In genomic region chr11:8754241-8754640, GRCh38 we compare ENCODE assay signal across 24 cellular contexts.
DNase-seq lines count a peak whose midpoint lies in the region; ATAC-seq, FAIRE-seq and TF ChIP-seq lines count a peak whose summit lies in the region.
"Had no signal": no experiment of that assay in that cellular context is flagged by ENCODE, and none has a peak within 500 bp of the region (broad histone marks: within the 10 kb centered on the region; RNA-seq: fewer than 3 reads in every experiment).

No MANE protein-coding gene starts in this region.

- peak; percentile 26 for FAIRE-seq in endothelial cell of umbilical vein (lab: Jason Lieb, UNC)
- FAIRE-seq: A204.1, GM19239, islet of Langerhans had no signal

- H4K20me1 ChIP-seq in endothelial cell of umbilical vein (replicated peaks; ENCODE audit: control insufficient read depth, extremely low read depth, insufficient read depth, low read length) = no peaks in the 10 kb centered on the region
- no peaks in the 10 kb centered on the region for H4K20me1 ChIP-seq in PC-3 (ENCODE audit: low read length)

- no peak overlapping the region for H3K4me2 ChIP-seq in endothelial cell of umbilical vein (ENCODE audit: insufficient read depth, low read length)
- H3K4me2 ChIP-seq in PC-3 (ENCODE audit: low read length) = no peak overlapping the region

- H3K9ac ChIP-seq in endothelial cell of umbilical vein (replicated peaks; ENCODE audit: extremely low read depth, insufficient read depth, low read length) (no peak overlapping the region), PC-3 (ENCODE audit: low read length) (no peak overlapping the region)

- H3K4me3 Mint-ChIP-seq in glutamatergic neuron (ENCODE audit: unreplicated experiment) = no peak overlapping the region
- no peak overlapping the region for H3K4me3 Mint-ChIP-seq in CD4-positive, alpha-beta T cell
- H3K4me3 Mint-ChIP-seq: activated naive CD4-positive, alpha-beta T cell treated with anti-CD3 and anti-CD28 coated beads for 36 hours; activated T-cell treated with anti-CD3 and anti-CD28 coated beads, Interleukin-2, amount 50 U/mL, for 24 hours; stimulated activated naive CD8-positive, alpha-beta T cell treated with anti-CD3 and anti-CD28 coated beads, Interleukin-15, amount 100 ng/mL, for 72 hours had no signal

- H3K4me3 ChIP-seq in left ventricle myocardium inferior (no peak overlapping the region), heart right ventricle (no peak overlapping the region), endothelial cell of umbilical vein (replicated peaks in 1 of 3; ENCODE audit: insufficient read depth in 1 of 3, low read depth in 1 of 3, low read length in 3 of 3) (no peak overlapping the region), PC-3 (ENCODE audit: low read length) (no peak overlapping the region)
- H3K4me3 ChIP-seq: lower lobe of right lung, tibial artery had no signal

- H3K36me3 ChIP-seq in left ventricle myocardium inferior (no peaks in the 10 kb centered on the region), heart right ventricle (peaks cover 0 to 22% (median 0%) of the 10 kb centered on the region in 9 donors), endothelial cell of umbilical vein (ENCODE audit: control insufficient read depth in 2 of 2, extremely low read depth in 1 of 2, insufficient read depth in 2 of 2, low read length in 2 of 2) (no peaks in the 10 kb centered on the region), PC-3 (ENCODE audit: low read depth, low read length) (peaks cover 4% of the 10 kb centered on the region; the same call in 1 of the 2 replicates)
- H3K36me3 ChIP-seq: tibial artery had no signal

- no peaks in the 10 kb centered on the region for H3F3A ChIP-seq in PC-3 (ENCODE audit: low read length, unreplicated experiment)

- intact Hi-C loops in left ventricle myocardium inferior (cut with micrococcal nuclease) (no loop called here), heart right ventricle (cut with DNase I) (no loop called here), endothelial cell of umbilical vein (cut with micrococcal nuclease) (no loop called here), PC-3 (cut with micrococcal nuclease) (no loop called here)
- intact Hi-C loops in CD4-positive, alpha-beta T cell (cut with DNase I, micrococcal nuclease) = no loop called here

- H3K27me3 ChIP-seq in left ventricle myocardium inferior (ENCODE audit: low read depth) = no peaks in the 10 kb centered on the region
- no peaks in the 10 kb centered on the region for H3K27me3 ChIP-seq in heart right ventricle
- H3K27me3 ChIP-seq in endothelial cell of umbilical vein (ENCODE audit: control insufficient read depth in 2 of 2, insufficient read depth in 2 of 2, low read length in 2 of 2) = no peaks in the 10 kb centered on the region
- no peaks in the 10 kb centered on the region for H3K27me3 ChIP-seq in CD4-positive, alpha-beta T cell (ENCODE audit: control insufficient read depth, insufficient read depth, low read length)
- no peaks in the 10 kb centered on the region for H3K27me3 ChIP-seq in PC-3 (ENCODE audit: low read length)
- H3K27me3 ChIP-seq: tibial artery had no signal

- H3K9me1 ChIP-seq in endothelial cell of umbilical vein (replicated peaks; ENCODE audit: control insufficient read depth, extremely low read depth, insufficient read depth, low read length) = no peaks in the 10 kb centered on the region

- H3K4me1 ChIP-seq in left ventricle myocardium inferior = peaks cover 61% of the 10 kb centered on the region
- peaks cover 7 to 59% (median 32%) of the 10 kb centered on the region in 9 donors for H3K4me1 ChIP-seq in heart right ventricle
- no peaks in the 10 kb centered on the region for H3K4me1 ChIP-seq in endothelial cell of umbilical vein (ENCODE audit: control insufficient read depth, extremely low read depth, insufficient read depth, low read length)
- no peaks in the 10 kb centered on the region for H3K4me1 ChIP-seq in PC-3 (ENCODE audit: insufficient read depth, low read length)

- H3K79me2 ChIP-seq in endothelial cell of umbilical vein (ENCODE audit: control insufficient read depth, insufficient read depth, low read length) = no peaks in the 10 kb centered on the region
- H3K79me2 ChIP-seq in PC-3 (ENCODE audit: low read length) = no peaks in the 10 kb centered on the region

- no peak for ATAC-seq in heart right ventricle
- ATAC-seq in CD4-positive, alpha-beta T cell (ENCODE audit: poor library complexity) = no peak
- ATAC-seq in activated naive CD4-positive, alpha-beta T cell treated with anti-CD3 and anti-CD28 coated beads, Interleukin-2, amount 50 U/mL, for 72 hours = no peak
- no peak for ATAC-seq in PC-3
- no peak for ATAC-seq in HG03108 (IDR thresholded peaks at IDR 0.05; ENCODE audit: unreplicated experiment)
- ATAC-seq: activated CD4-positive, CD25-positive, alpha-beta regulatory T cell treated with anti-CD3 and anti-CD28 coated beads, Interleukin-2, amount 50 U/mL, for 24 hours; lower lobe of right lung; stimulated activated naive CD8-positive, alpha-beta T cell treated with anti-CD3 and anti-CD28 coated beads, Interleukin-15, amount 100 ng/mL, for 72 hours had no signal

- H3K4me1 Mint-ChIP-seq in glutamatergic neuron (ENCODE audit: low read depth, unreplicated experiment) = no peaks in the 10 kb centered on the region
- H3K4me1 Mint-ChIP-seq in CD4-positive, alpha-beta T cell (ENCODE audit: low read depth) = no peaks in the 10 kb centered on the region
- H3K4me1 Mint-ChIP-seq: stimulated activated naive CD8-positive, alpha-beta T cell treated with anti-CD3 and anti-CD28 coated beads, Interleukin-15, amount 100 ng/mL, for 72 hours had no signal

- BruUV-seq in endothelial cell of umbilical vein (replicated peaks; lab: Mats Ljungman, UMichigan) = no TSS peak
- no TSS peak for BruUV-seq in PC-3 (replicated peaks; lab: Mats Ljungman, UMichigan)

- H2AFZ ChIP-seq in endothelial cell of umbilical vein (ENCODE audit: low read depth, low read length) (no peak overlapping the region), PC-3 (ENCODE audit: low read length) (no peak overlapping the region)

- CTCF ChIA-PET in endothelial cell of umbilical vein (lab: Charles Lee) (interaction anchor here (1.0 to 1.3 kb wide), 2 partner anchors 9 to 18 kb away, joined by 3 read pairs; no protein-coding TSS in a partner anchor), PC-3 (lab: Charles Lee) (no interaction called here)
- CTCF ChIA-PET in CD4-positive, alpha-beta T cell (lab: Charles Lee) = no interaction called here

- POLR2A ChIA-PET in endothelial cell of umbilical vein (lab: Charles Lee) = no interaction called here
- POLR2A ChIA-PET in CD4-positive, alpha-beta T cell (lab: Charles Lee) = no interaction called here
- POLR2A ChIA-PET in PC-3 (lab: Charles Lee; ENCODE audit: unreplicated experiment) = no interaction called here

- H3K9me3 Mint-ChIP-seq in glutamatergic neuron (ENCODE audit: unreplicated experiment) = no peaks in the 10 kb centered on the region
- no peaks in the 10 kb centered on the region for H3K9me3 Mint-ChIP-seq in CD4-positive, alpha-beta T cell
- H3K9me3 Mint-ChIP-seq in activated naive CD4-positive, alpha-beta T cell treated with anti-CD3 and anti-CD28 coated beads, Interleukin-2, amount 50 U/mL, for 72 hours = no peaks in the 10 kb centered on the region
- H3K9me3 Mint-ChIP-seq: activated naive CD4-positive, alpha-beta T cell treated with anti-CD3 and anti-CD28 coated beads for 36 hours; activated T-cell treated with anti-CD3 and anti-CD28 coated beads, Interleukin-2, amount 50 U/mL, for 24 hours; stimulated activated naive CD8-positive, alpha-beta T cell treated with anti-CD3 and anti-CD28 coated beads, Interleukin-15, amount 100 ng/mL, for 72 hours had no signal

- dilution Hi-C loops in endothelial cell of umbilical vein (cut with MboI; ENCODE audit: extremely low pct_ligation_motif_present, low sequenced_read_pairs) = no loop called here

- H3K36me3 Mint-ChIP-seq in glutamatergic neuron (ENCODE audit: unreplicated experiment) = no peaks in the 10 kb centered on the region
- H3K36me3 Mint-ChIP-seq in CD4-positive, alpha-beta T cell (ENCODE audit: low read depth) = no peaks in the 10 kb centered on the region
- no peaks in the 10 kb centered on the region for H3K36me3 Mint-ChIP-seq in activated naive CD4-positive, alpha-beta T cell treated with anti-CD3 and anti-CD28 coated beads, Interleukin-2, amount 50 U/mL, for 72 hours

- H3K27ac Mint-ChIP-seq in glutamatergic neuron (ENCODE audit: unreplicated experiment) = no peak overlapping the region
- no peak overlapping the region for H3K27ac Mint-ChIP-seq in CD4-positive, alpha-beta T cell
- H3K27ac Mint-ChIP-seq in activated naive CD4-positive, alpha-beta T cell treated with anti-CD3 and anti-CD28 coated beads, Interleukin-2, amount 50 U/mL, for 72 hours = no peak overlapping the region
- H3K27ac Mint-ChIP-seq: activated naive CD4-positive, alpha-beta T cell treated with anti-CD3 and anti-CD28 coated beads for 36 hours; activated T-cell treated with anti-CD3 and anti-CD28 coated beads, Interleukin-2, amount 50 U/mL, for 24 hours; stimulated activated naive CD8-positive, alpha-beta T cell treated with anti-CD3 and anti-CD28 coated beads, Interleukin-15, amount 100 ng/mL, for 72 hours had no signal

- WGBS in heart right ventricle, 2 donors = 89 to 94% methylated on average over 1 of the region's 1 CpG

- H3K27me3 Mint-ChIP-seq in glutamatergic neuron (ENCODE audit: unreplicated experiment) = no peaks in the 10 kb centered on the region
- H3K27me3 Mint-ChIP-seq in CD4-positive, alpha-beta T cell = peaks cover 17% of the 10 kb centered on the region

- no peaks in the 10 kb centered on the region for H3K9me2 ChIP-seq in PC-3 (replicated peaks; ENCODE audit: low read length)

- H3K9me3 ChIP-seq in left ventricle myocardium inferior (replicated peaks) (peaks cover 13% of the 10 kb centered on the region), heart right ventricle (peaks cover 0 to 18% (median 8%) of the 10 kb centered on the region in 11 donors), endothelial cell of umbilical vein (replicated peaks; ENCODE audit: control insufficient read depth, insufficient read depth, low read length) (no peaks in the 10 kb centered on the region), PC-3 (ENCODE audit: low read length) (0 out of 2 replicates have a peak, but pooled peaks cover 4% of the 10 kb centered on the region)
- H3K9me3 ChIP-seq in CD4-positive, alpha-beta T cell (ENCODE audit: control insufficient read depth, low read length) = no peaks in the 10 kb centered on the region
- H3K9me3 ChIP-seq: lower lobe of right lung had no signal

- H3K27ac ChIP-seq in left ventricle myocardium inferior (replicated peaks) (no peak overlapping the region), heart right ventricle (no peak overlapping the region), endothelial cell of umbilical vein (ENCODE audit: insufficient read depth, low read depth, low read length) (no peak overlapping the region), PC-3 (ENCODE audit: low read length) (no peak overlapping the region)
- H3K27ac ChIP-seq in CD4-positive, alpha-beta T cell (ENCODE audit: low read depth, low read length) = no peak overlapping the region
- H3K27ac ChIP-seq: lower lobe of right lung had no signal

- DNase-seq in left ventricle myocardium inferior = no peak
- DNase-seq in heart right ventricle = no peak
- DNase-seq in endothelial cell of umbilical vein (ENCODE audit: low read depth, low spot score) = no peak
- DNase-seq in glutamatergic neuron = no peak
- no peak for DNase-seq in CD4-positive, alpha-beta T cell
- DNase-seq in activated naive CD4-positive, alpha-beta T cell treated with anti-CD3 and anti-CD28 coated beads, Interleukin-2, amount 50 U/mL, for 72 hours (ENCODE audit: low spot score in 2 of 2) = no peak
- DNase-seq in PC-3 = no peak
- DNase-seq: activated naive CD4-positive, alpha-beta T cell treated with anti-CD3 and anti-CD28 coated beads for 36 hours; activated T-cell treated with anti-CD3 and anti-CD28 coated beads, Interleukin-2, amount 50 U/mL, for 24 hours; C1 segment of cervical spinal cord; effector CD4-positive, alpha-beta T cell; hypothalamus; Kasumi-1; lower lobe of right lung; NCI-H1048; NCI-H187; NCI-H774; stimulated activated naive CD8-positive, alpha-beta T cell treated with anti-CD3 and anti-CD28 coated beads, Interleukin-15, amount 100 ng/mL, for 72 hours; tibial artery had no signal

- TF ChIP-seq CTCF in left ventricle myocardium inferior (IDR thresholded peaks at IDR 0.05; ENCODE audit: borderline replicate concordance) = peak; percentile 16
- TF ChIP-seq CTCF in heart right ventricle (IDR thresholded peaks at IDR 0.05) = peak in 1 of 9 donors; percentile 17
- no peak for TF ChIP-seq CTCF in endothelial cell of umbilical vein (IDR thresholded peaks at IDR 0.05; ENCODE audit: extremely low read depth in 1 of 2, insufficient read depth in 1 of 2, low read depth in 1 of 2, low read length in 2 of 2)
- TF ChIP-seq CTCF in glutamatergic neuron (IDR thresholded peaks at IDR 0.05; ENCODE audit: partially characterized antibody, unreplicated experiment) = peak; percentile 22
- no peak for TF ChIP-seq CTCF in CD4-positive, alpha-beta T cell (IDR thresholded peaks at IDR 0.05)
- no peak for TF ChIP-seq CTCF in PC-3 (conservative IDR thresholded peaks at IDR 0.05; ENCODE audit: low read depth, low read length)

- TF ChIP-seq POLR2A in endothelial cell of umbilical vein (IDR thresholded peaks at IDR 0.05; ENCODE audit: low read depth, low read length) = no peak

Comparison
In these comparisons a context has a peak if more than half of its experiments do, and no peak if none do; other contexts are left out.
1. CTCF ChIP-seq: peak in left ventricle myocardium inferior (single experiment) and glutamatergic neuron (single experiment); none in endothelial cell of umbilical vein (0 of 2), CD4-positive, alpha-beta T cell (single experiment) and PC-3 (single experiment).